24 cellular contexts compared by ENCODE assay signal in genomic region chr17:79439493-79439892, GRCh38.
DNase-seq lines count a peak whose midpoint lies in the region; ATAC-seq, FAIRE-seq and TF ChIP-seq lines count a peak whose summit lies in the region.
"Had no signal": no experiment of that assay in that cellular context is flagged by ENCODE, and none has a peak within 500 bp of the region (broad histone marks: within the 10 kb centered on the region; RNA-seq: fewer than 3 reads in every experiment).

No MANE protein-coding gene starts in this region.

- no peak overlapping the region for H3T11ph ChIP-seq in H9 (ENCODE audit: low read length)

- H3K4me1 ChIP-seq in H9 (ENCODE audit: insufficient read depth, low read length) (no peaks in the 10 kb centered on the region), IMR-90 (ENCODE audit: control insufficient read depth, insufficient read depth, low read length) (no peaks in the 10 kb centered on the region)

- H3K27ac ChIP-seq in H9 (ENCODE audit: insufficient read length, low read depth, low read length) (no peak overlapping the region), IMR-90 (ENCODE audit: insufficient read depth, low read length) (no peak overlapping the region)
- H3K27ac ChIP-seq: C4-2B, HL-60, KMS-11 had no signal

- H2AK9ac ChIP-seq in IMR-90 (replicated peaks; ENCODE audit: low read depth, low read length, poor library complexity) = no peak overlapping the region

- no peak overlapping the region for H3K4me3 ChIP-seq in IMR-90 (ENCODE audit: insufficient read depth, low read depth, low read length)
- H3K4me3 ChIP-seq: GM23338 had no signal

- H3K23ac ChIP-seq in H9 (ENCODE audit: insufficient read length, low read depth, low read length) = no peak overlapping the region
- no peak overlapping the region for H3K23ac ChIP-seq in IMR-90 (ENCODE audit: low read depth, low read length)

- no peak overlapping the region for H3K4ac ChIP-seq in H9 (ENCODE audit: low read depth, low read length)
- H3K4ac ChIP-seq in IMR-90 (ENCODE audit: low read depth, low read length) = no peak overlapping the region

- H4K91ac ChIP-seq in H9 (ENCODE audit: insufficient read length, low read depth, low read length) (no peak overlapping the region), IMR-90 (ENCODE audit: insufficient read depth, low read depth, low read length) (no peak overlapping the region)

- H3K56ac ChIP-seq in H9 (ENCODE audit: insufficient read length, low read depth, low read length) = no peak overlapping the region
- H3K56ac ChIP-seq in IMR-90 (ENCODE audit: extremely low read depth, insufficient read depth, low read length) = no peak overlapping the region

- peak overlapping the region; percentile 22 for H4K8ac ChIP-seq in H9 (replicated peaks; ENCODE audit: insufficient read length, low read depth, low read length)
- no peak overlapping the region for H4K8ac ChIP-seq in IMR-90 (ENCODE audit: low read depth in 2 of 2, low read length in 2 of 2)

- no peak for TF ChIP-seq POLR2A in IMR-90 (IDR thresholded peaks at IDR 0.05; ENCODE audit: low read depth, low read length)

- H3K27ac Mint-ChIP-seq in H9 (no peak overlapping the region; a peak in 1 of 7 replicates), glutamatergic neuron (ENCODE audit: unreplicated experiment) (peak overlapping the region; percentile 18), WTC11 (no peak overlapping the region)
- H3K27ac Mint-ChIP-seq: CD4-positive, alpha-beta T cell; GM23338; HFFc6 had no signal

- H2BK20ac ChIP-seq in H9 (ENCODE audit: low read depth, low read length, poor library complexity, severe bottlenecking) = no peak overlapping the region
- no peak overlapping the region for H2BK20ac ChIP-seq in IMR-90 (ENCODE audit: low read depth, low read length)

- H3K23me2 ChIP-seq in H9 (ENCODE audit: insufficient read length, low read depth, low read length, poor library complexity, severe bottlenecking) = no peaks in the 10 kb centered on the region

- H3K9me3 ChIP-seq in H9 (ENCODE audit: control insufficient read depth, low read depth, low read length) (no peaks in the 10 kb centered on the region), IMR-90 (ENCODE audit: control insufficient read depth, insufficient read depth, low read length) (no peaks in the 10 kb centered on the region)

- H3K9ac ChIP-seq in H9 (ENCODE audit: extremely low read depth, insufficient read length, low read length) = no peak overlapping the region
- H3K9ac ChIP-seq in IMR-90 (ENCODE audit: low read depth, low read length) = no peak overlapping the region
- H3K9ac ChIP-seq: KMS-11 had no signal

- H3K18ac ChIP-seq in H9 (ENCODE audit: insufficient read length, low read depth, low read length) (no peak overlapping the region), IMR-90 (ENCODE audit: low read depth, low read length) (no peak overlapping the region)

- H2BK12ac ChIP-seq in H9 (ENCODE audit: insufficient read length, low read depth, low read length) = no peak overlapping the region

- no peaks in the 10 kb centered on the region for H3K36me3 ChIP-seq in IMR-90 (ENCODE audit: control insufficient read depth, insufficient read depth, low read length)

- H3K27me3 ChIP-seq in H9 (ENCODE audit: insufficient read depth, low read length) (no peaks in the 10 kb centered on the region), IMR-90 (ENCODE audit: control insufficient read depth, insufficient read depth, low read length) (peaks cover 2% of the 10 kb centered on the region; the same call in 1 of the 2 replicates)

- H3K36me3 Mint-ChIP-seq in H9 (ENCODE audit: insufficient read depth in 1 of 3, low read depth in 3 of 3) (no peaks in the 10 kb centered on the region), glutamatergic neuron (ENCODE audit: unreplicated experiment) (peaks cover 5% of the 10 kb centered on the region), WTC11 (no peaks in the 10 kb centered on the region)

- ATAC-seq in IMR-90 (ENCODE audit: low read depth) (no peak), WTC11 (no peak)
- ATAC-seq: GM23338, HCT116 had no signal

- no peaks in the 10 kb centered on the region for H4K20me1 ChIP-seq in H9 (ENCODE audit: control insufficient read depth, insufficient read depth, insufficient read length)
- no peaks in the 10 kb centered on the region for H4K20me1 ChIP-seq in IMR-90 (ENCODE audit: insufficient read depth, low read length)

- H3K4me3 Mint-ChIP-seq in H9 (no peak overlapping the region), glutamatergic neuron (ENCODE audit: unreplicated experiment) (no peak overlapping the region), WTC11 (no peak overlapping the region)
- H3K4me3 Mint-ChIP-seq: CD4-positive, alpha-beta T cell; GM23338; HFFc6 had no signal

- H3K27me3 Mint-ChIP-seq in H9 (ENCODE audit: low read depth) = peaks cover 5% of the 10 kb centered on the region
- H3K27me3 Mint-ChIP-seq in glutamatergic neuron (ENCODE audit: unreplicated experiment) = peaks cover 22% of the 10 kb centered on the region
- no peaks in the 10 kb centered on the region for H3K27me3 Mint-ChIP-seq in WTC11 (ENCODE audit: low read depth)

- no peak for TF ChIP-seq RAD21 in IMR-90 (IDR thresholded peaks at IDR 0.05; ENCODE audit: low read length)

- no peak for DNase-seq in H9
- no peak for DNase-seq in IMR-90
- no peak for DNase-seq in glutamatergic neuron
- DNase-seq in urothelium cell line (ENCODE audit: low spot score) = no peak
- DNase-seq in AG08396 (ENCODE audit: low spot score) = no peak
- DNase-seq in cortex of kidney (lab: John Stamatoyannopoulos, UW) = no peak
- no peak for DNase-seq in WTC11 (ENCODE audit: low spot score)
- DNase-seq: ACHN; AML-193; Calu3; CD4-positive, alpha-beta T cell; DMS 273 treated with DMSO at 0.1 percent for 48 hours; DMS53; GDM1; HFFc6 had no signal

- H4K5ac ChIP-seq in H9 (ENCODE audit: insufficient read length, low read depth, low read length) = no peak overlapping the region
- H4K5ac ChIP-seq in IMR-90 (ENCODE audit: low read depth, low read length) = no peak overlapping the region

- WGBS in H9 (ENCODE audit: extremely low coverage, insufficient read length, low lambda C conversion rate) = no CpG with 5 or more reads among the region's 6 CpGs
- WGBS in IMR-90 (ENCODE audit: extremely low coverage in 2 of 2, insufficient read length in 1 of 2), 2 experiments = 88% methylated on average over 2 of the region's 6 CpGs; no CpG with 5 or more reads in 1 of the 2 experiments

- intact Hi-C loops in IMR-90 (cut with micrococcal nuclease) = no loop called here

- POLR2A ChIA-PET in IMR-90 (lab: Charles Lee; ENCODE audit: unreplicated experiment) (no interaction called here), WTC11 (lab: Charles Lee) (no interaction called here)

- H3K9me3 Mint-ChIP-seq in H9 = no peaks in the 10 kb centered on the region; a peak in 1 of 5 replicates
- H3K9me3 Mint-ChIP-seq in glutamatergic neuron (ENCODE audit: unreplicated experiment) = peaks cover 16% of the 10 kb centered on the region
- H3K9me3 Mint-ChIP-seq in WTC11 = no peaks in the 10 kb centered on the region
- H3K9me3 Mint-ChIP-seq: CD4-positive, alpha-beta T cell; GM23338 had no signal

- CTCF ChIA-PET in IMR-90 (lab: Yijun Ruan, JAX) = no interaction called here
- CTCF ChIA-PET in WTC11 (lab: Charles Lee) = interaction anchor here (0.6 to 2.3 kb wide), 3 partner anchors 39 to 438 kb away, joined by 3 to 11 read pairs (median 4); no protein-coding TSS in a partner anchor

- no peak overlapping the region for H3K14ac ChIP-seq in H9 (ENCODE audit: insufficient read depth, low read length)
- no peak overlapping the region for H3K14ac ChIP-seq in IMR-90 (replicated peaks; ENCODE audit: low read depth, low read length)

- H2AK5ac ChIP-seq in H9 (ENCODE audit: insufficient read length, low read length) = no peak overlapping the region
- H2AK5ac ChIP-seq in IMR-90 (ENCODE audit: low read depth, low read length) = no peak overlapping the region

- no peaks in the 10 kb centered on the region for H3K79me1 ChIP-seq in H9 (ENCODE audit: insufficient read depth, low read depth, low read length, poor library complexity, severe bottlenecking)
- H3K79me1 ChIP-seq in IMR-90 (ENCODE audit: low read depth in 1 of 2, low read length in 2 of 2) = no peaks in the 10 kb centered on the region

- no peak overlapping the region for H2BK120ac ChIP-seq in H9 (ENCODE audit: low read depth, low read length, poor library complexity, severe bottlenecking)
- no peak overlapping the region for H2BK120ac ChIP-seq in IMR-90 (ENCODE audit: low read depth, low read length)

- TF ChIP-seq CTCF in H9 (conservative IDR thresholded peaks at IDR 0.05) (no peak), IMR-90 (conservative IDR thresholded peaks at IDR 0.05; ENCODE audit: low read depth, low read length) (no peak), glutamatergic neuron (IDR thresholded peaks at IDR 0.05; ENCODE audit: partially characterized antibody, unreplicated experiment) (no peak), WTC11 (IDR thresholded peaks at IDR 0.05) (no peak)

- no peak overlapping the region for H2BK15ac ChIP-seq in H9 (ENCODE audit: low read depth, low read length)
- no peak overlapping the region for H2BK15ac ChIP-seq in IMR-90 (ENCODE audit: low read depth, low read length)

- no TSS peak for BruUV-seq in IMR-90 (replicated peaks; lab: Mats Ljungman, UMichigan)

- dilution Hi-C loops in IMR-90 (cut with HindIII; ENCODE audit: low sequenced_read_pairs, unreplicated experiment) = no loop called here

- in situ Hi-C loops in IMR-90 (cut with MboI; ENCODE audit: low sequenced_read_pairs) = no loop called here

- no peaks in the 10 kb centered on the region for H3K9me1 ChIP-seq in IMR-90 (ENCODE audit: insufficient read depth, low read length)

- H2BK5ac ChIP-seq in H9 (ENCODE audit: insufficient read length, low read length) = no peak overlapping the region
- no peak overlapping the region for H2BK5ac ChIP-seq in IMR-90 (ENCODE audit: low read depth, low read length, poor library complexity, severe bottlenecking)

- H3K4me1 Mint-ChIP-seq in H9 (no peaks in the 10 kb centered on the region; a peak in 1 of 4 replicates), glutamatergic neuron (ENCODE audit: low read depth, unreplicated experiment) (peaks cover 37% of the 10 kb centered on the region), WTC11 (no peaks in the 10 kb centered on the region)

- H3K79me2 ChIP-seq in H9 (ENCODE audit: insufficient read depth, low read length) = no peaks in the 10 kb centered on the region

- no peak overlapping the region for H3K4me2 ChIP-seq in H9 (ENCODE audit: insufficient read depth, insufficient read length, low read length)
- no peak overlapping the region for H3K4me2 ChIP-seq in IMR-90 (ENCODE audit: low read depth, low read length)
- H3K4me2 ChIP-seq: GM23338, KMS-11 had no signal

- peak; percentile 99 for FAIRE-seq in urothelium cell line (lab: Jason Lieb, UNC)
- FAIRE-seq: A204.1, GM12892, GM18507, H54 had no signal

- no peak overlapping the region for H2AFZ ChIP-seq in H9 (ENCODE audit: low read length)
- H2AFZ ChIP-seq in IMR-90 (replicated peaks; ENCODE audit: low read length, poor library complexity) = peak overlapping the region; percentile 61
- H2AFZ ChIP-seq: GM23338 had no signal

TF ChIP-seq in IMR-90, 13 proteins besides CTCF, POLR2A, EP300 and RAD21 (continues in another document):
- TF ChIP-seq CEBPB (IDR thresholded peaks at IDR 0.05; ENCODE audit: low read depth, low read length) (no peak), SMC3 (IDR thresholded peaks at IDR 0.05; ENCODE audit: low read depth, low read length) (no peak)

TF ChIP-seq in WTC11, 78 proteins besides CTCF, POLR2A, EP300 and RAD21 (continues in another document):
- TF ChIP-seq ZNF232 (CRISPR knock-in tag; IDR thresholded peaks at IDR 0.05) = no peak
- no peak for TF ChIP-seq GRHL2 (CRISPR knock-in tag; IDR thresholded peaks at IDR 0.05; ENCODE audit: insufficient replicate concordance, severe bottlenecking)
